28 cellular contexts compared by ENCODE assay signal in the genomic region with DNA sequence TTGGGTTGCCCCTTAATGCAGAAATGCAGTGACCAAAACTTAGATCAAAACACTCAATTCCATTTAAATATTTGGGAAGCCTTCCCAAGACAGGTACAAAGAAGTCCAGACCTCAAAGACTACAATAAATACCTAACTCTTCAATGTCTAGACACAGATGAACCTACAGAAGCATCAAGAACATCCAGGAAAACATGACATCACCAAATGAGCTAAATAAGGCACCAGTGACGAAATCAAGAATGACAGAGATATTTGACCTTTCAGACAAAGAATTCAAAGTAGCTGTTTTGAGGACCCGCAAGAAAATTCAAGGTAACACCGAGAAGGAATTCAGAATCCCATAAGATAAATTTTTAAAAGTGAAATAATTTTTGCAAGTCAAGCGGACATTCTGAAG.
"Had no signal": no experiment of that assay in that cellular context is flagged by ENCODE, and none has a peak within 500 bp of the region (broad histone marks: within the 10 kb centered on the region; RNA-seq: fewer than 3 reads in every experiment).

No MANE protein-coding gene starts in this region.

- FAIRE-seq: colon, endometrium, endothelial cell of umbilical vein, frontal cortex had no signal

- ATAC-seq: effector memory CD8-positive, alpha-beta T cell; esophagus mucosa; foreskin keratinocyte; gastrocnemius medialis; gastroesophageal sphincter; heart left ventricle; heart right ventricle had no signal

- H3K27me3 ChIP-seq: colonic mucosa, dorsolateral prefrontal cortex, esophagus muscularis mucosa, esophagus squamous epithelium, foreskin keratinocyte, gastrocnemius medialis, gastroesophageal sphincter, heart left ventricle, heart right ventricle had no signal

- DNase-seq: colonic mucosa; cortex of kidney; dermis blood vessel endothelial cell; dorsolateral prefrontal cortex; effector CD4-positive, alpha-beta T cell; effector CD8-positive, alpha-beta T cell; effector memory CD4-positive, alpha-beta T cell; effector memory CD8-positive, alpha-beta T cell; endodermal cell; erythroblast; esophagus squamous epithelium; foreskin fibroblast; foreskin keratinocyte; foreskin melanocyte; gastrocnemius medialis; glutamatergic neuron; head of caudate nucleus; heart left ventricle; heart right ventricle had no signal

- H3K4me3 ChIP-seq: colonic mucosa, coronary artery, dorsolateral prefrontal cortex, esophagus muscularis mucosa, esophagus squamous epithelium, gastrocnemius medialis, gastroesophageal sphincter, heart left ventricle, heart right ventricle had no signal

- H3K9me3 ChIP-seq: colonic mucosa had no signal

- H3K36me3 ChIP-seq: colonic mucosa, esophagus muscularis mucosa, esophagus squamous epithelium, gastrocnemius medialis, gastroesophageal sphincter, heart left ventricle, heart right ventricle had no signal

- H3K27ac ChIP-seq: colonic mucosa, coronary artery, dorsolateral prefrontal cortex, epithelial cell of prostate, esophagus muscularis mucosa, esophagus squamous epithelium, foreskin keratinocyte, gastrocnemius medialis, gastroesophageal sphincter, heart left ventricle, heart right ventricle had no signal

- H3K4me1 ChIP-seq: colonic mucosa, esophagus muscularis mucosa, esophagus squamous epithelium, foreskin keratinocyte, gastrocnemius medialis, gastroesophageal sphincter, heart left ventricle, heart right ventricle had no signal
